1 cellular context compared by ENCODE assay signal in genomic region chr16:68640972-68641371, GRCh38.
TF ChIP-seq lines count a peak whose summit lies in the region.

No MANE protein-coding gene starts in this region.

TF ChIP-seq in IMR-90, 13 proteins besides CTCF, POLR2A, EP300 and RAD21:
- TF ChIP-seq RFX5 (IDR thresholded peaks at IDR 0.05; ENCODE audit: low read depth, low read length) (no peak), CHD1 (IDR thresholded peaks at IDR 0.05; ENCODE audit: low read depth, low read length) (no peak), MAFK (IDR thresholded peaks at IDR 0.05; ENCODE audit: low read depth, low read length) (no peak), BHLHE40 (IDR thresholded peaks at IDR 0.05; ENCODE audit: low read depth, low read length) (no peak), SMC3 (IDR thresholded peaks at IDR 0.05; ENCODE audit: low read depth, low read length) (no peak), NFE2L2 (IDR thresholded peaks at IDR 0.05; ENCODE audit: low read depth, low read length) (no peak), MXI1 (IDR thresholded peaks at IDR 0.05; ENCODE audit: borderline replicate concordance, low read depth, low read length) (no peak), FOS (IDR thresholded peaks at IDR 0.05; ENCODE audit: low read depth, low read length) (no peak), CEBPB (IDR thresholded peaks at IDR 0.05; ENCODE audit: low read depth, low read length) (no peak), MAZ (IDR thresholded peaks at IDR 0.05; ENCODE audit: borderline replicate concordance, low read depth, low read length) (no peak)
- TF ChIP-seq, protein P1, sequence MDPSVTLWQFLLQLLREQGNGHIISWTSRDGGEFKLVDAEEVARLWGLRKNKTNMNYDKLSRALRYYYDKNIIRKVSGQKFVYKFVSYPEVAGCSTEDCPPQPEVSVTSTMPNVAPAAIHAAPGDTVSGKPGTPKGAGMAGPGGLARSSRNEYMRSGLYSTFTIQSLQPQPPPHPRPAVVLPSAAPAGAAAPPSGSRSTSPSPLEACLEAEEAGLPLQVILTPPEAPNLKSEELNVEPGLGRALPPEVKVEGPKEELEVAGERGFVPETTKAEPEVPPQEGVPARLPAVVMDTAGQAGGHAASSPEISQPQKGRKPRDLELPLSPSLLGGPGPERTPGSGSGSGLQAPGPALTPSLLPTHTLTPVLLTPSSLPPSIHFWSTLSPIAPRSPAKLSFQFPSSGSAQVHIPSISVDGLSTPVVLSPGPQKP (IDR thresholded peaks at IDR 0.05; ENCODE audit: borderline replicate concordance, low read depth, low read length) = no peak
